Comparison of ENCODE assay signal across 8 cellular contexts in genomic region chr19:35248310-35249145, GRCh38. TPM values are rescaled to one million over a fixed set of nuclear protein-coding genes. Genes with fewer than 3 reads are reported as not detected.
DNase-seq lines count a peak whose midpoint lies in the region; ATAC-seq and TF ChIP-seq lines count a peak whose summit lies in the region.

Gene LSR (plus strand): TSS chr19:35249002. CDS start chr19:35249023, 21 bp downstream.

- no peak for TF ChIP-seq POLR2A in gastrocnemius medialis (IDR thresholded peaks at IDR 0.05)

- intact Hi-C loops in activated T-helper 2 cell treated with anti-CD3 and anti-CD28 coated beads, Interferon-gamma antibody, Interleukin-2, Interleukin-4, amounts not matched to agents 10 μg/mL and 5 μg/mL and 100 μg/mL, durations not matched to agents 14 hours and 24 hours and 36 hours (cut with micrococcal nuclease), result no loop called here
- intact Hi-C loops in right cardiac atrium (cut with DNase I), result no loop called here
- intact Hi-C loops in gastrocnemius medialis (cut with DNase I; ENCODE audit: low total_unique reads), result no loop called here

- H3K4me1 ChIP-seq in right cardiac atrium (ENCODE audit: control insufficient read depth, insufficient read depth, low read length), result no peaks in the 10 kb centered on the region
- no peaks in the 10 kb centered on the region for H3K4me1 ChIP-seq in gastrocnemius medialis

- H3K36me3 ChIP-seq in gastrocnemius medialis, result no peaks in the 10 kb centered on the region

- DNase-seq in NCI-H748 (lab: John Stamatoyannopoulos, UW; ENCODE audit: unreplicated experiment), result peak; percentile 99
- DNase-seq in activated T-helper 2 cell treated with anti-CD3 and anti-CD28 coated beads, Interferon-gamma antibody, Interleukin-2, Interleukin-4, amounts not matched to agents 10 μg/mL and 5 μg/mL and 100 μg/mL, durations not matched to agents 14 hours and 24 hours and 36 hours (ENCODE audit: low spot score), result no peak
- DNase-seq in right cardiac atrium, result peak; percentile 58 to 76 (median 71)
- no peak for DNase-seq in gastrocnemius medialis
- DNase-seq in EL, result no peak
- DNase-seq in NCI-H446 (lab: John Stamatoyannopoulos, UW), result no peak

- ATAC-seq in GM18907 (IDR thresholded peaks at IDR 0.05; ENCODE audit: unreplicated experiment) (peak; percentile 80), HG03095 (IDR thresholded peaks at IDR 0.05; ENCODE audit: unreplicated experiment) (peak; percentile 77), right cardiac atrium (peak; percentile 89 to 91), gastrocnemius medialis (peak; percentile 21 to 38)

- peaks cover 10% of the 10 kb centered on the region for H3K9me3 Mint-ChIP-seq in activated T-helper 2 cell treated with anti-CD3 and anti-CD28 coated beads, Interferon-gamma antibody, Interleukin-2, Interleukin-4, amounts not matched to agents 10 μg/mL and 5 μg/mL and 100 μg/mL, durations not matched to agents 14 hours and 24 hours and 36 hours

- no peak for TF ChIP-seq CTCF in gastrocnemius medialis (IDR thresholded peaks at IDR 0.05 in 4 of 5, conservative IDR thresholded peaks at IDR 0.05 in 1 of 5)

- under 1% methylated on average over 69 of the region's 69 CpGs for WGBS in right cardiac atrium

- peaks cover 60% of the 10 kb centered on the region for H3K27me3 Mint-ChIP-seq in activated T-helper 2 cell treated with anti-CD3 and anti-CD28 coated beads, Interferon-gamma antibody, Interleukin-2, Interleukin-4, amounts not matched to agents 10 μg/mL and 5 μg/mL and 100 μg/mL, durations not matched to agents 14 hours and 24 hours and 36 hours (ENCODE audit: low read depth)

- no peak within 1 kb of the TSS for H3K27ac Mint-ChIP-seq in activated T-helper 2 cell treated with anti-CD3 and anti-CD28 coated beads, Interferon-gamma antibody, Interleukin-2, Interleukin-4, amounts not matched to agents 10 μg/mL and 5 μg/mL and 100 μg/mL, durations not matched to agents 14 hours and 24 hours and 36 hours

- H3K36me3 Mint-ChIP-seq in activated T-helper 2 cell treated with anti-CD3 and anti-CD28 coated beads, Interferon-gamma antibody, Interleukin-2, Interleukin-4, amounts not matched to agents 10 μg/mL and 5 μg/mL and 100 μg/mL, durations not matched to agents 14 hours and 24 hours and 36 hours (ENCODE audit: low read depth), result no peaks in the 10 kb centered on the region

- H3K4me3 ChIP-seq in right cardiac atrium (ENCODE audit: low read length) (peak within 1 kb of the TSS; percentile 18), gastrocnemius medialis (peak within 1 kb of the TSS; percentile 39 to 57 (median 50))

- peaks cover 4% of the 10 kb centered on the region for H3K4me1 Mint-ChIP-seq in activated T-helper 2 cell treated with anti-CD3 and anti-CD28 coated beads, Interferon-gamma antibody, Interleukin-2, Interleukin-4, amounts not matched to agents 10 μg/mL and 5 μg/mL and 100 μg/mL, durations not matched to agents 14 hours and 24 hours and 36 hours (ENCODE audit: low read depth)

- H3K27me3 ChIP-seq in right cardiac atrium (ENCODE audit: control insufficient read depth, insufficient read depth) (no peaks in the 10 kb centered on the region), gastrocnemius medialis (peaks cover 37 to 53% (median 40%) of the 10 kb centered on the region in 3 donors)

- peak within 1 kb of the TSS; percentile 69 for H3K4me3 Mint-ChIP-seq in activated T-helper 2 cell treated with anti-CD3 and anti-CD28 coated beads, Interferon-gamma antibody, Interleukin-2, Interleukin-4, amounts not matched to agents 10 μg/mL and 5 μg/mL and 100 μg/mL, durations not matched to agents 14 hours and 24 hours and 36 hours (ENCODE audit: low read depth)

- H3K9me3 ChIP-seq in right cardiac atrium (ENCODE audit: control insufficient read depth, low read length) (no peaks in the 10 kb centered on the region), gastrocnemius medialis (no peaks in the 10 kb centered on the region)

- in situ Hi-C loops in gastrocnemius medialis (cut with MboI; ENCODE audit: low sequenced_read_pairs in 4 of 4), result no loop called here

- H3K27ac ChIP-seq in right cardiac atrium (ENCODE audit: low read length) (peak within 1 kb of the TSS; percentile 18), gastrocnemius medialis (peak within 1 kb of the TSS; percentile 61 to 76 (median 72))

RNA-seq across cellular contexts. Expression of gene LSR, which starts in this region (rescaled TPM):
- 0.30 and 1.0 TPM in 2 replicates for total RNA-seq in activated T-helper 2 cell treated with anti-CD3 and anti-CD28 coated beads, Interferon-gamma antibody, Interleukin-2, Interleukin-4, amounts not matched to agents 10 μg/mL and 5 μg/mL and 100 μg/mL, durations not matched to agents 14 hours and 24 hours and 36 hours
- total RNA-seq in right cardiac atrium (1 to 10 TPM; 4.6 to 8.9 (median 4.8) TPM), gastrocnemius medialis (10 to 100 TPM in 1 of 4 donors, 1 to 10 TPM in 3; 2.5 to 11.4 (median 5.2) TPM)
- polyA plus RNA-seq in right cardiac atrium, result 5.0 TPM

Comparison
In these comparisons a context has a peak if more than half of its experiments do, and no peak if none do; other contexts are left out.
1. ATAC-seq: peak in every context shown above with its lines; median percentile 90 in right cardiac atrium; 80 in GM18907; 77 in HG03095; 30 in gastrocnemius medialis.
2. DNase-seq: peak in NCI-H748 (single experiment) and right cardiac atrium (3 of 3); none in activated T-helper 2 cell treated with anti-CD3 and anti-CD28 coated beads, Interferon-gamma antibody, Interleukin-2, Interleukin-4, amounts not matched to agents 10 μg/mL and 5 μg/mL and 100 μg/mL, durations not matched to agents 14 hours and 24 hours and 36 hours (single experiment), gastrocnemius medialis (0 of 2), EL (single experiment) and NCI-H446 (0 of 2).